Comparison of ENCODE assay signal across 30 cellular contexts in the genomic region with DNA sequence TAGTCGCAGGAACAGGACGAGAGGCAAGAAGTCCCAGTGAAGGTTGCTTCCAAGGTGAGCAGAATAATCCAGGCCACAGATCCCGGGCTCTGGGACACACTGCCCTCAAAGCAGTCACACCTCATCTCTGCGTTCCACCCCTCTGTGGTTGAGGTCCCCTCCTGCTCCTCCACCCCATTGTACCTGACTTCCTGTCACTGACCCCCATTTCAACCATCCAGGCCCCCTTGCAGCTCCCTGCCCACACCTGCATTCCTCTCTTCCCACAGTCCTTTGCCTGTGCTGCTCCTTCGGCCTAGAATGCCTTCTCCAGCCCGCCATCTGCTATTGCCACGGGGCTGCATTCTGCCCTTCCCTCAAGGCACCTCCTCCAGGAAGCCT.
"Had no signal": no experiment of that assay in that cellular context is flagged by ENCODE, and none has a peak within 500 bp of the region (broad histone marks: within the 10 kb centered on the region; RNA-seq: fewer than 3 reads in every experiment).

No MANE protein-coding gene starts in this region.

- H3K4me3 Mint-ChIP-seq: activated CD8-positive, alpha-beta T cell treated with anti-CD3 and anti-CD28 coated beads for 36 hours; activated naive CD4-positive, alpha-beta T cell treated with anti-CD3 and anti-CD28 coated beads for 36 hours; activated naive CD8-positive, alpha-beta T cell treated with anti-CD3 and anti-CD28 coated beads for 36 hours; activated T-cell treated with anti-CD3 and anti-CD28 coated beads, Interleukin-2, amount 50 U/mL, for 72 hours; T-helper 17 cell; WTC11 had no signal

- H3K4me3 ChIP-seq: heart left ventricle, left lung, lower lobe of right lung, testis, transverse colon, uterus had no signal

- H3K27ac ChIP-seq: brain microvascular endothelial cell, heart left ventricle, left lung, lower lobe of right lung, pancreas, testis, transverse colon, uterus had no signal

- H3K27me3 ChIP-seq: testis, uterus had no signal

- H3K36me3 Mint-ChIP-seq: activated naive CD8-positive, alpha-beta T cell treated with anti-CD3 and anti-CD28 coated beads for 36 hours; immature natural killer cell; WTC11 had no signal

- FAIRE-seq: astrocyte, endothelial cell of umbilical vein, pancreas had no signal

- H3K9me3 ChIP-seq: heart left ventricle, left lung, lower lobe of right lung, pancreas, testis, transverse colon, uterus had no signal

- H3K36me3 ChIP-seq: brain microvascular endothelial cell, heart left ventricle, left lung, lower lobe of right lung, pancreas, transverse colon, uterus had no signal

- H3K4me1 Mint-ChIP-seq: activated naive CD8-positive, alpha-beta T cell treated with anti-CD3 and anti-CD28 coated beads for 36 hours had no signal

- H3K27ac Mint-ChIP-seq: activated CD8-positive, alpha-beta T cell treated with anti-CD3 and anti-CD28 coated beads for 36 hours; activated naive CD4-positive, alpha-beta T cell treated with anti-CD3 and anti-CD28 coated beads for 36 hours; activated naive CD8-positive, alpha-beta T cell treated with anti-CD3 and anti-CD28 coated beads for 36 hours; activated T-cell treated with anti-CD3 and anti-CD28 coated beads, Interleukin-2, amount 50 U/mL, for 72 hours; immature natural killer cell; T-helper 17 cell; WTC11 had no signal

- H3K4me1 ChIP-seq: heart left ventricle, left lung, lower lobe of right lung, pancreas, testis had no signal

- H3K9me3 Mint-ChIP-seq: activated CD8-positive, alpha-beta T cell treated with anti-CD3 and anti-CD28 coated beads for 36 hours; activated naive CD4-positive, alpha-beta T cell treated with anti-CD3 and anti-CD28 coated beads for 36 hours; activated naive CD8-positive, alpha-beta T cell treated with anti-CD3 and anti-CD28 coated beads for 36 hours; activated T-cell treated with anti-CD3 and anti-CD28 coated beads, Interleukin-2, amount 50 U/mL, for 72 hours; immature natural killer cell; nephron progenitor cell; WTC11 had no signal

- DNase-seq: activated CD4-positive, alpha-beta T cell treated with anti-CD3 and anti-CD28 coated beads, Interleukin-2, amount 50 U/mL, for 1 hour; activated CD8-positive, alpha-beta T cell treated with anti-CD3 and anti-CD28 coated beads for 36 hours; activated naive CD4-positive, alpha-beta T cell treated with anti-CD3 and anti-CD28 coated beads for 36 hours; activated naive CD8-positive, alpha-beta T cell treated with anti-CD3 and anti-CD28 coated beads for 36 hours; activated T-cell treated with anti-CD3 and anti-CD28 coated beads for 4 hours; activated T-cell treated with anti-CD3 and anti-CD28 coated beads, Interleukin-2, amount 50 U/mL, for 72 hours; brain microvascular endothelial cell; caudate nucleus; cortex of kidney; heart left ventricle; hypothalamus; immature natural killer cell; left lung; lower lobe of right lung; mesendoderm; nephron progenitor cell; nucleus accumbens; pancreas; right cardiac atrium; stimulated activated CD4-positive, alpha-beta T cell treated with anti-CD3 and anti-CD28 coated beads, Interleukin-15, amount 100 ng/mL, for 24 hours; stimulated activated CD4-positive, alpha-beta T cell treated with anti-CD3 and anti-CD28 coated beads, Interleukin-2, amount 100 ng/mL, for 24 hours; stimulated activated naive CD8-positive, alpha-beta T cell treated with anti-CD3 and anti-CD28 coated beads, Interleukin-15, Interleukin-2, amounts not matched to agents 100 U/mL and 50 U/mL, for 24 hours; T-helper 17 cell; T1000; testis; transverse colon; uterus had no signal
